In the genomic region with DNA sequence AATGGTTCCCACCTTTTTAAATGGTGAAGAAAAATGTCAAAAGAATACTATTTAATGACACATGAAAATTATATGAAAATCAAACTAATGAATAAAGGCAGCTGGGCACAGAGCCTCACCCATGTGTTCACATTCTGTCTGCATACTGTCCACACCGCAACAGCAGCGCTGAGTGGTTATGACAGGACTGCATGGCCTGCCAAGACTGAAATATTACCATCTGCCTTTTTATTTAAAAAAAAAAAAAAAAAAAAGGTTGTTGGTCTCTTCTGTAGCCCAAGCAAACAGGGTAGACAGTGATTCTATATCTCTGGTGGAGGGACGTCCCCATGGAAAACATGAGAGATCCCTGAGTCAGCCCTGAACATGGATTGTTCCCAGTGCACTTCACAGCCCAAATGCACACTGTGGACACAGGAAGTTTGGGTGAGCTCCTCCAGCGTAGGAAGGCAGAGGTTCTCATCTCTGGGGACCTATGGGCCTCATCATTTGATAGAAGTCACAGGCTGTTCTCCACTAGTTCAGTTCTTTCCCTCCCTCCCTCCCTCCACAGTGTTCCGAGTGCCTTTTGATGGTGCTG, we compare ENCODE assay signal across 23 cellular contexts. TPM values are rescaled to one million over a fixed set of nuclear protein-coding genes. Genes with fewer than 3 reads are reported as not detected.
"Had no signal": no experiment of that assay in that cellular context is flagged by ENCODE, and none has a peak within 500 bp of the region (broad histone marks: within the 10 kb centered on the region; RNA-seq: fewer than 3 reads in every experiment).

No MANE protein-coding gene starts in this region.

- H3K4me3 ChIP-seq: tibial artery had no signal

- ATAC-seq: activated CD8-positive, alpha-beta T cell treated with anti-CD3 and anti-CD28 coated beads for 36 hours; activated T-helper 17 cell treated with anti-CD3 and anti-CD28 coated beads, Interleukin-2, amount 50 U/mL, for 72 hours; esophagus mucosa had no signal

- H3K4me1 ChIP-seq: tibial artery had no signal

- H3K36me3 ChIP-seq: tibial artery had no signal

- H3K9me3 Mint-ChIP-seq: activated CD8-positive, alpha-beta T cell treated with anti-CD3 and anti-CD28 coated beads for 36 hours; activated T-helper 17 cell treated with anti-CD3 and anti-CD28 coated beads, Interleukin-2, amount 50 U/mL, for 72 hours; central memory CD8-positive, alpha-beta T cell; nephron had no signal

- H3K9me3 ChIP-seq: tibial artery had no signal

- H3K27ac ChIP-seq: tibial artery had no signal

- H3K27me3 ChIP-seq: tibial artery had no signal

- H3K4me3 Mint-ChIP-seq: activated CD8-positive, alpha-beta T cell treated with anti-CD3 and anti-CD28 coated beads for 36 hours; activated T-helper 17 cell treated with anti-CD3 and anti-CD28 coated beads, Interleukin-2, amount 50 U/mL, for 72 hours; central memory CD8-positive, alpha-beta T cell; nephron had no signal

- H3K36me3 Mint-ChIP-seq: brain had no signal

- DNase-seq: activated CD4-positive, alpha-beta T cell treated with anti-CD3 and anti-CD28 coated beads for 4 hours; activated CD8-positive, alpha-beta T cell treated with anti-CD3 and anti-CD28 coated beads for 36 hours; activated naive CD4-positive, alpha-beta T cell; activated T-cell treated with anti-CD3 and anti-CD28 coated beads, Interleukin-2, amount 50 U/mL, for 1 hour; cortex of kidney; effector CD4-positive, alpha-beta T cell; foreskin melanocyte; glutamatergic neuron; hippocampal formation; midbrain; nucleus accumbens; stimulated activated CD4-positive, alpha-beta T cell treated with anti-CD3 and anti-CD28 coated beads, Interleukin-12 subunit alpha, Interleukin-12 subunit beta, amount 100 ng/mL, for 4 hours; stimulated activated CD4-positive, alpha-beta T cell treated with anti-CD3 and anti-CD28 coated beads, Interleukin-1b, Interleukin-23, amount 100 ng/mL, for 48 hours; stimulated activated naive CD4-positive, alpha-beta T cell treated with Interleukin-2 at 50 U/mL for 16 hours; substantia nigra; SW 1271; tibial artery had no signal

- H3K27ac Mint-ChIP-seq: activated CD8-positive, alpha-beta T cell treated with anti-CD3 and anti-CD28 coated beads for 36 hours; activated T-helper 17 cell treated with anti-CD3 and anti-CD28 coated beads, Interleukin-2, amount 50 U/mL, for 72 hours; nephron had no signal

- H3K4me1 Mint-ChIP-seq: activated T-helper 17 cell treated with anti-CD3 and anti-CD28 coated beads, Interleukin-2, amount 50 U/mL, for 72 hours; central memory CD8-positive, alpha-beta T cell had no signal

RNA-seq across cellular contexts. Expression of a gene that starts 44.9 kb away (rescaled TPM):
- total RNA-seq: activated CD8-positive, alpha-beta T cell treated with anti-CD3 and anti-CD28 coated beads for 36 hours; activated T-helper 17 cell treated with anti-CD3 and anti-CD28 coated beads, Interleukin-2, amount 50 U/mL, for 72 hours; T-helper 2 cell treated with Interferon-gamma antibody and Interleukin-4, amounts not matched to agents 100 ng/mL and 5 ng/mL, for 36 hours had no signal
